In the genomic region with DNA sequence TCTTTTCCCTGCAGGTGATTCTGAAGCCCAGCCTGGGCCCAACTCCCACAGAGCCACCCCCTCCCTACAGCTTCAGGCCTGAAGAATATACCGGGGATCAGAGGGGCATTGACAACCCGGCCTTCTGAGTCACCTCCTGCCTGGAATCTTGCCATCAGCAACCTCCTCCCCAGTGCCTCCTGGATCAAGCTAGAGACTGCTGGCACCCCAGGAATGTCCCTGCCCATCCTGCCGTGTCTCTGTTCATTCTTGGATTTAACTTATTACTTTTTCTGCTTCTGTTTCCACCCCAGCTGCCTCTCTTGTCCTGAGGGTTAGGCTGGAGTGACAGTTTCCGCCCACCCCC, we compare ENCODE assay signal across 15 cellular contexts. TPM values are rescaled to one million over a fixed set of nuclear protein-coding genes. Genes with fewer than 3 reads are reported as not detected.
DNase-seq lines count a peak whose midpoint lies in the region; ATAC-seq, FAIRE-seq and TF ChIP-seq lines count a peak whose summit lies in the region.
"Had no signal": no experiment of that assay in that cellular context is flagged by ENCODE, and none has a peak within 500 bp of the region (broad histone marks: within the 10 kb centered on the region; RNA-seq: fewer than 3 reads in every experiment).

No MANE protein-coding gene starts in this region.

- ATAC-seq in Right ventricle myocardium inferior, result no peak
- ATAC-seq in lower lobe of right lung, result no peak
- no peak for ATAC-seq in HG03139 (IDR thresholded peaks at IDR 0.05; ENCODE audit: unreplicated experiment)

- H3K27ac ChIP-seq in ACC112 (ENCODE audit: low read depth, low read length) (peak overlapping the region; percentile 39), lower lobe of right lung (no peak overlapping the region)
- H3K27ac ChIP-seq: colonic mucosa had no signal

- no peak for TF ChIP-seq CTCF in lower lobe of right lung (IDR thresholded peaks at IDR 0.05)

- H3K36me3 ChIP-seq in ACC112 (ENCODE audit: insufficient read depth, low read length) (peaks cover 4% of the 10 kb centered on the region; the same call in 1 of the 2 replicates), adipocyte (ENCODE audit: control insufficient read depth, insufficient read depth, low read length, severe bottlenecking) (peaks cover 25% of the 10 kb centered on the region), lower lobe of right lung (peaks cover 5% of the 10 kb centered on the region)
- H3K36me3 ChIP-seq: colonic mucosa had no signal

- DNase-seq in HTR-8/SVneo (ENCODE audit: insufficient read length, low spot score), result peak; percentile 80
- peak; percentile 34 for DNase-seq in adipocyte (ENCODE audit: low read depth)
- peak; percentile 80 for DNase-seq in kidney tubule cell (ENCODE audit: low spot score)
- no peak for DNase-seq in Right ventricle myocardium inferior (ENCODE audit: missing footprints)
- DNase-seq in HCEC 1CT, result no peak
- DNase-seq in lower lobe of right lung, result no peak
- DNase-seq: amniotic stem cell, colonic mucosa, DMS 273 treated with DMSO at 0.1 percent for 48 hours, OCI-M1, T-helper 2 cell had no signal

- H2AFZ ChIP-seq in ACC112 (ENCODE audit: low read length, unreplicated experiment), result no peak overlapping the region

- H3K4me3 ChIP-seq in ACC112 (ENCODE audit: low read depth, low read length) (no peak overlapping the region), adipocyte (ENCODE audit: low read length) (no peak overlapping the region), lower lobe of right lung (no peak overlapping the region)
- H3K4me3 ChIP-seq: colonic mucosa, skin epidermis had no signal

- peaks cover 37% of the 10 kb centered on the region for H3K4me1 ChIP-seq in ACC112 (ENCODE audit: control insufficient read depth, insufficient read depth, low read length, unreplicated experiment)
- peaks cover 15% of the 10 kb centered on the region for H3K4me1 ChIP-seq in adipocyte (ENCODE audit: control insufficient read depth, insufficient read depth, low read length)
- H3K4me1 ChIP-seq in lower lobe of right lung, result peaks cover 10% of the 10 kb centered on the region

- no peak overlapping the region for H3K9ac ChIP-seq in adipocyte (ENCODE audit: low read length)

- FAIRE-seq in HTR-8/SVneo (lab: Jason Lieb, UNC), result peak; percentile 77

- H3K79me2 ChIP-seq in ACC112 (ENCODE audit: control insufficient read depth, insufficient read depth, low read length, unreplicated experiment), result no peaks in the 10 kb centered on the region

- no peaks in the 10 kb centered on the region for H3K9me3 ChIP-seq in adipocyte (ENCODE audit: control insufficient read depth, low read length)
- no peaks in the 10 kb centered on the region for H3K9me3 ChIP-seq in lower lobe of right lung
- H3K9me3 ChIP-seq: colonic mucosa had no signal

- intact Hi-C loops in Right ventricle myocardium inferior (cut with DNase I), result no loop called here
- intact Hi-C loops in lower lobe of right lung (cut with DNase I), result no loop called here

- H3K27me3 ChIP-seq in ACC112 (ENCODE audit: insufficient read depth, low read length) (no peaks in the 10 kb centered on the region), adipocyte (replicated peaks; ENCODE audit: control insufficient read depth, insufficient read depth, low read length) (no peaks in the 10 kb centered on the region), lower lobe of right lung (ENCODE audit: low read depth) (peaks cover 25% of the 10 kb centered on the region)
- H3K27me3 ChIP-seq: colonic mucosa had no signal

RNA-seq across cellular contexts. Expression of a gene that starts 4.9 kb away (rescaled TPM):
- total RNA-seq in Right ventricle myocardium inferior (not detected), lower lobe of right lung (9.2 TPM)
- total RNA-seq: lung microvascular endothelial cell had no signal

Comparison
In these comparisons a context has a peak if more than half of its experiments do, and no peak if none do; other contexts are left out.
1. DNase-seq: peak in HTR-8/SVneo (single experiment), adipocyte (single experiment) and kidney tubule cell (single experiment); none in Right ventricle myocardium inferior (single experiment), HCEC 1CT (single experiment) and lower lobe of right lung (single experiment).